ENCODE assay signal across 3 cellular contexts in the genomic region with DNA sequence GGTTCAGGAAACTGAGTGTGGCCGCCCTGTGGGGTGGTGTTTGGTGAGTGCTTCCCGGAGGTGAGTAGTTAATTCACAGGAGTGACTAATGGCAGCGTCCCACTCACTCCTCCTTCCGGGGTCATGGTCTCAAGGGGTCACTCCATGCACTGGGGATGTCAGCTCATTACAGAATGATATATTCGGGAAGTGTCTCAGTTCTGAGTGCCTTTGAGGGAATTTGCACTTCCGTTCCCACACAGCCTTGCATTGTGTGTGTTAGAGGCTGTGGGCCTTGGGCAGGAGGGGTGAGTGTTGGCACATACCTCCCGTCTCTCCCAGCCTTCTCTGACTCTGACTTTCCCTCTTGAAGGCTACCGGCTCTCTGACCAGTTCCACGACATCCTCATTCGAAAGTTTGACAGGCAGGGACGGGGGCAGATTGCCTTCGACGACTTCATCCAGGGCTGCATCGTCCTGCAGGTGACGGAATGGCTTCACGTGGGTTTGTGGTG.
TF ChIP-seq lines count a peak whose summit lies in the region.

No MANE protein-coding gene starts in this region.

TF ChIP-seq in liver, 16 proteins besides CTCF, POLR2A, EP300 and RAD21:
- TF ChIP-seq RXRA (IDR thresholded peaks at IDR 0.05): peak in 1 of 2 donors; percentile 8
- peak; percentile 55 for TF ChIP-seq NR2F2 (IDR thresholded peaks at IDR 0.05)
- TF ChIP-seq HNF4G (IDR thresholded peaks at IDR 0.05): no peak
- TF ChIP-seq HNF4A (conservative IDR thresholded peaks at IDR 0.05): peak in 1 of 2 donors; percentile 35
- TF ChIP-seq, protein P1, sequence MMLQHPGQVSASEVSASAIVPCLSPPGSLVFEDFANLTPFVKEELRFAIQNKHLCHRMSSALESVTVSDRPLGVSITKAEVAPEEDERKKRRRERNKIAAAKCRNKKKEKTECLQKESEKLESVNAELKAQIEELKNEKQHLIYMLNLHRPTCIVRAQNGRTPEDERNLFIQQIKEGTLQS (IDR thresholded peaks at IDR 0.05): no peak
TF ChIP-seq in liver: peak in this region for 3.

TF ChIP-seq in HepG2, 621 proteins besides CTCF, POLR2A, EP300 and RAD21:
- TF ChIP-seq, protein P2, sequence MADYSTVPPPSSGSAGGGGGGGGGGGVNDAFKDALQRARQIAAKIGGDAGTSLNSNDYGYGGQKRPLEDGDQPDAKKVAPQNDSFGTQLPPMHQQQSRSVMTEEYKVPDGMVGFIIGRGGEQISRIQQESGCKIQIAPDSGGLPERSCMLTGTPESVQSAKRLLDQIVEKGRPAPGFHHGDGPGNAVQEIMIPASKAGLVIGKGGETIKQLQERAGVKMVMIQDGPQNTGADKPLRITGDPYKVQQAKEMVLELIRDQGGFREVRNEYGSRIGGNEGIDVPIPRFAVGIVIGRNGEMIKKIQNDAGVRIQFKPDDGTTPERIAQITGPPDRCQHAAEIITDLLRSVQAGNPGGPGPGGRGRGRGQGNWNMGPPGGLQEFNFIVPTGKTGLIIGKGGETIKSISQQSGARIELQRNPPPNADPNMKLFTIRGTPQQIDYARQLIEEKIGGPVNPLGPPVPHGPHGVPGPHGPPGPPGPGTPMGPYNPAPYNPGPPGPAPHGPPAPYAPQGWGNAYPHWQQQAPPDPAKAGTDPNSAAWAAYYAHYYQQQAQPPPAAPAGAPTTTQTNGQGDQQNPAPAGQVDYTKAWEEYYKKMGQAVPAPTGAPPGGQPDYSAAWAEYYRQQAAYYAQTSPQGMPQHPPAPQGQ (CRISPR knock-in tag; IDR thresholded peaks at IDR 0.05; ENCODE audit: borderline replicate concordance): no peak
- no peak for TF ChIP-seq CBX1 (IDR thresholded peaks at IDR 0.05; ENCODE audit: low read depth)
- no peak for TF ChIP-seq NR1H2 (CRISPR knock-in tag; IDR thresholded peaks at IDR 0.05; ENCODE audit: borderline replicate concordance, low read depth)
- TF ChIP-seq EZH2 (conservative IDR thresholded peaks at IDR 0.05; ENCODE audit: low read depth, low read length): no peak
- TF ChIP-seq, protein P3, sequence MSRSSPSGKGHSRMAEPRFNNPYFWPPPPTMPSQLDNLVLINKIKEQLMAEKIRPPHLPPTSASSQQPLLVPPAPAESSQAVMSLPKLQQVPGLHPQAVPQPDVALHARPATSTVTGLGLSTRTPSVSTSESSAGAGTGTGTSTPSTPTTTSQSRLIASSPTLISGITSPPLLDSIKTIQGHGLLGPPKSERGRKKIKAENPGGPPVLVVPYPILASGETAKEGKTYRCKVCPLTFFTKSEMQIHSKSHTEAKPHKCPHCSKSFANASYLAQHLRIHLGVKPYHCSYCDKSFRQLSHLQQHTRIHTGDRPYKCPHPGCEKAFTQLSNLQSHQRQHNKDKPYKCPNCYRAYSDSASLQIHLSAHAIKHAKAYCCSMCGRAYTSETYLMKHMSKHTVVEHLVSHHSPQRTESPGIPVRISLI (CRISPR knock-in tag; IDR thresholded peaks at IDR 0.05; ENCODE audit: borderline replicate concordance): no peak
- no peak for TF ChIP-seq IKZF1 (IDR thresholded peaks at IDR 0.05)
- no peak for TF ChIP-seq DR1 (CRISPR knock-in tag; IDR thresholded peaks at IDR 0.05)
- TF ChIP-seq ZNF839 (CRISPR knock-in tag; IDR thresholded peaks at IDR 0.05; ENCODE audit: borderline replicate concordance): no peak
- TF ChIP-seq ZNF556 (CRISPR knock-in tag; IDR thresholded peaks at IDR 0.05; ENCODE audit: borderline replicate concordance): no peak
- TF ChIP-seq HDAC6 (IDR thresholded peaks at IDR 0.05; ENCODE audit: low read depth, low read length): no peak
- no peak for TF ChIP-seq ZNF589 (CRISPR knock-in tag; conservative IDR thresholded peaks at IDR 0.05)
- TF ChIP-seq SALL2 (CRISPR knock-in tag; IDR thresholded peaks at IDR 0.05): no peak
- TF ChIP-seq SSRP1 (CRISPR knock-in tag; IDR thresholded peaks at IDR 0.05): no peak
- no peak for TF ChIP-seq MIER2 (CRISPR knock-in tag; IDR thresholded peaks at IDR 0.05)
- TF ChIP-seq ZNF841 (CRISPR knock-in tag; IDR thresholded peaks at IDR 0.05; ENCODE audit: borderline replicate concordance): no peak
- no peak for TF ChIP-seq KLF11 (CRISPR knock-in tag; IDR thresholded peaks at IDR 0.05)

TF ChIP-seq in GM12891, 5 proteins besides CTCF, POLR2A, EP300 and RAD21:
- no peak for TF ChIP-seq PAX5 (IDR thresholded peaks at IDR 0.05; ENCODE audit: insufficient read depth, low read length, severe bottlenecking)
- TF ChIP-seq POU2F2 (IDR thresholded peaks at IDR 0.05; ENCODE audit: low read depth, low read length): no peak
- no peak for TF ChIP-seq TAF1 (IDR thresholded peaks at IDR 0.05; ENCODE audit: low read depth, low read length)
- no peak for TF ChIP-seq SPI1 (IDR thresholded peaks at IDR 0.05; ENCODE audit: low read depth, low read length)
- TF ChIP-seq POLR2AphosphoS5 (IDR thresholded peaks at IDR 0.05; ENCODE audit: low read depth, low read length): no peak
